ENCODE assay signal across 8 cellular contexts in the genomic region with DNA sequence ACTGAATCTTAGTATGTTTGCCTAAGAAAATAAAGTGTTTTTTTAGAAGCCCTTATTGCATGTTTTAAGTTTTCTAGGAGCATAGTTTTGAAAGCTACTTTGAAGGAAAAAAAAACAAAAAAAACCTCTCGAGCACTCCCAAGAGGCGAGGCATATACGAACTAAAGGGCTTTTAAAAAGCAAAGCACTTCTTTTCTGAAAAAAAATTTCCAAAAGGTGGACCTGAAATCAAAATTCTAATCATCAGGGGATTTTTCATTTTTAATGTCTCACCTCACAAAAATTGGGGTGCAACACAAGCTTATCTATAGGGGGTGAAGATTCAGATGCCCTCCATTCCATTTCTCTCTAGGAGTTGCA. TPM values are rescaled to one million over a fixed set of nuclear protein-coding genes. Genes with fewer than 3 reads are reported as not detected.
DNase-seq lines count a peak whose midpoint lies in the region; ATAC-seq and TF ChIP-seq lines count a peak whose summit lies in the region.

No MANE protein-coding gene starts in this region.

- TF ChIP-seq CTCF in ascending aorta (IDR thresholded peaks at IDR 0.05) (peak in 2 of 3 experiments; percentile 10 to 27), right lobe of liver (IDR thresholded peaks at IDR 0.05) (peak in 1 of 4 donors; percentile 5), upper lobe of right lung (IDR thresholded peaks at IDR 0.05) (no peak)

- peaks cover 39% of the 10 kb centered on the region for H3K4me1 Mint-ChIP-seq in stimulated activated naive CD8-positive, alpha-beta T cell treated with anti-CD3 and anti-CD28 coated beads, Interleukin-15, Interleukin-2, amounts not matched to agents 100 ng/mL and 50 ng/mL, for 24 hours (ENCODE audit: low read depth)

- peak overlapping the region; percentile 97 for H3K27ac Mint-ChIP-seq in stimulated activated naive CD8-positive, alpha-beta T cell treated with anti-CD3 and anti-CD28 coated beads, Interleukin-15, Interleukin-2, amounts not matched to agents 100 ng/mL and 50 ng/mL, for 24 hours

- H3K27me3 ChIP-seq in ascending aorta: no peaks in the 10 kb centered on the region
- no peaks in the 10 kb centered on the region for H3K27me3 ChIP-seq in right lobe of liver
- no peaks in the 10 kb centered on the region for H3K27me3 ChIP-seq in upper lobe of right lung

- H3K4me1 ChIP-seq in ascending aorta (peaks cover 0 to 14% of the 10 kb centered on the region in 2 donors), right lobe of liver (peaks cover 0 to 13% (median 0%) of the 10 kb centered on the region in 4 donors), upper lobe of right lung (peaks cover 18% of the 10 kb centered on the region)

- intact Hi-C loops in ascending aorta (cut with DNase I): loop anchor here (2.0 to 10.0 kb wide), 3 partner anchors 216 to 797 kb away; a partner anchor contains a TSS
- intact Hi-C loops in right lobe of liver (cut with DNase I): no loop called here
- intact Hi-C loops in upper lobe of right lung (cut with DNase I): no loop called here

- H3K4me3 Mint-ChIP-seq in stimulated activated naive CD8-positive, alpha-beta T cell treated with anti-CD3 and anti-CD28 coated beads, Interleukin-15, Interleukin-2, amounts not matched to agents 100 ng/mL and 50 ng/mL, for 24 hours: peak overlapping the region; percentile 96

- 3% methylated on average over 3 of the region's 3 CpGs for WGBS in right lobe of liver (ENCODE audit: insufficient coverage, low coverage, low lambda C conversion rate, missing lambda C conversion rate)

- no peak for TF ChIP-seq POLR2A in right lobe of liver (IDR thresholded peaks at IDR 0.05)

- H3K27ac ChIP-seq in ascending aorta: peak overlapping the region; percentile 95 to 96
- H3K27ac ChIP-seq in right lobe of liver: peak overlapping the region; percentile 84 to 94 (median 87)
- peak overlapping the region; percentile 85 for H3K27ac ChIP-seq in upper lobe of right lung

- peaks cover 48% of the 10 kb centered on the region for H3K36me3 Mint-ChIP-seq in stimulated activated naive CD8-positive, alpha-beta T cell treated with anti-CD3 and anti-CD28 coated beads, Interleukin-15, Interleukin-2, amounts not matched to agents 100 ng/mL and 50 ng/mL, for 24 hours (ENCODE audit: low read depth)

- H3K9me3 ChIP-seq in ascending aorta (no peaks in the 10 kb centered on the region), right lobe of liver (no peaks in the 10 kb centered on the region), upper lobe of right lung (no peaks in the 10 kb centered on the region)

- no peak for DNase-seq in stimulated activated naive CD8-positive, alpha-beta T cell treated with anti-CD3 and anti-CD28 coated beads, Interleukin-15, Interleukin-2, amounts not matched to agents 100 U/mL and 50 U/mL, for 24 hours
- no peak for DNase-seq in ascending aorta (ENCODE audit: low spot score in 2 of 2)
- DNase-seq in right lobe of liver: no peak
- DNase-seq in upper lobe of right lung: no peak
- no peak for DNase-seq in NCI-H2029 (lab: John Stamatoyannopoulos, UW)
- no peak for DNase-seq in SHP77 treated with DMSO at 0.1 percent for 48 hours (lab: John Stamatoyannopoulos, UW)

- no peaks in the 10 kb centered on the region for H3K9me3 Mint-ChIP-seq in stimulated activated naive CD8-positive, alpha-beta T cell treated with anti-CD3 and anti-CD28 coated beads, Interleukin-15, Interleukin-2, amounts not matched to agents 100 ng/mL and 50 ng/mL, for 24 hours

- peak overlapping the region; percentile 92 to 96 for H3K4me3 ChIP-seq in ascending aorta
- H3K4me3 ChIP-seq in right lobe of liver: peak overlapping the region; percentile 74 to 89 (median 82)
- peak overlapping the region; percentile 85 for H3K4me3 ChIP-seq in upper lobe of right lung

- ATAC-seq in stimulated activated naive CD8-positive, alpha-beta T cell treated with anti-CD3 and anti-CD28 coated beads, Interleukin-15, Interleukin-2, amounts not matched to agents 100 U/mL and 50 U/mL, for 24 hours: no peak
- peak in 2 of 4 donors; percentile 4 to 6 for ATAC-seq in right lobe of liver
- no peak for ATAC-seq in upper lobe of right lung
- no peak for ATAC-seq in HG03175 (IDR thresholded peaks at IDR 0.05; ENCODE audit: unreplicated experiment)

- H3K36me3 ChIP-seq in ascending aorta (peaks cover 0 to 2% of the 10 kb centered on the region in 2 donors), right lobe of liver (no peaks in the 10 kb centered on the region), upper lobe of right lung (peaks cover 19% of the 10 kb centered on the region)

- H3K27me3 Mint-ChIP-seq in stimulated activated naive CD8-positive, alpha-beta T cell treated with anti-CD3 and anti-CD28 coated beads, Interleukin-15, Interleukin-2, amounts not matched to agents 100 ng/mL and 50 ng/mL, for 24 hours: no peaks in the 10 kb centered on the region

RNA-seq across cellular contexts. Expression of a gene that starts 0.6 kb away (rescaled TPM):
- total RNA-seq in ascending aorta (9.8 TPM), right lobe of liver (1 to 10 TPM; 1.6 to 3.6 (median 2.5) TPM), upper lobe of right lung (5.8 TPM)

RNA-seq across cellular contexts. Expression of a gene that starts 0.7 kb away (rescaled TPM):
- 1.5 TPM for total RNA-seq in ascending aorta
- 10 to 100 TPM in 4 of 6 experiments, 1 to 10 TPM in 2; 7.1 to 12.7 (median 11.1) TPM for total RNA-seq in right lobe of liver
- 22.3 TPM for total RNA-seq in upper lobe of right lung
